In genomic region chr9:101337237-101337636, GRCh38 we compare ENCODE assay signal across 36 cellular contexts. TPM values are rescaled to one million over a fixed set of nuclear protein-coding genes. Genes with fewer than 3 reads are reported as not detected.
"Had no signal": no experiment of that assay in that cellular context is flagged by ENCODE, and none has a peak within 500 bp of the region (broad histone marks: within the 10 kb centered on the region; RNA-seq: fewer than 3 reads in every experiment).

No MANE protein-coding gene starts in this region.

- DNase-seq: activated effector memory CD4-positive, alpha-beta T cell treated with anti-CD3 and anti-CD28 coated beads, Interleukin-2, amount 50 U/mL, for 16 hours; activated effector memory CD4-positive, alpha-beta T cell treated with Interleukin-2 at 50 U/mL for 16 hours; activated gamma-delta T cell; activated gamma-delta T cell treated with Interleukin-2 at 50 U/mL for 16 hours; activated naive CD4-positive, alpha-beta T cell; activated naive CD4-positive, alpha-beta T cell treated with anti-CD3 and anti-CD28 coated beads for 36 hours; activated naive CD4-positive, alpha-beta T cell treated with anti-CD3 and anti-CD28 coated beads, Interleukin-2, amount 10 ng/mL, durations not matched to agents 7 days and 5 days; activated naive CD4-positive, alpha-beta T cell treated with anti-CD3 and anti-CD28 coated beads, Interleukin-2, amount 50 U/mL, for 16 hours; activated naive CD4-positive, alpha-beta T cell treated with Interleukin-2 at 50 U/mL for 16 hours; activated naive CD8-positive, alpha-beta T cell treated with anti-CD3 and anti-CD28 coated beads for 36 hours; activated naive CD8-positive, alpha-beta T cell treated with anti-CD3 and anti-CD28 coated beads, Interleukin-2, amount 10 ng/mL, durations not matched to agents 7 days and 5 days; activated naive CD8-positive, alpha-beta T cell treated with anti-CD3 and anti-CD28 coated beads, Interleukin-2, amount 50 U/mL, for 24 hours; activated T-cell treated with anti-CD3 and anti-CD28 coated beads, Interleukin-2, amount 50 U/mL, for 1 hour; activated T-cell treated with anti-CD3 and anti-CD28 coated beads, Interleukin-2, amount 50 U/mL, for 24 hours; activated T-cell treated with anti-CD3 and anti-CD28 coated beads, Interleukin-2, amount 50 U/mL, for 4 hours; activated T-cell treated with anti-CD3 and anti-CD28 coated beads, Interleukin-2, amount 50 U/mL, for 48 hours; activated T-cell treated with anti-CD3 and anti-CD28 coated beads, Interleukin-2, amount 50 U/mL, for 72 hours; adrenal gland; amniotic stem cell; amygdala; anterior cingulate cortex; aorta; body of pancreas; brain microvascular endothelial cell; caudate nucleus; central memory CD4-positive, alpha-beta T cell; cerebellar nuclear complex had no signal

- H3K27me3 ChIP-seq: adrenal gland, ascending aorta, body of pancreas, brain microvascular endothelial cell, breast epithelium, cardiac muscle cell had no signal

- H3K9me3 ChIP-seq: adrenal gland, ascending aorta, body of pancreas, breast epithelium had no signal

- H3K4me1 ChIP-seq: adrenal gland, ascending aorta, breast epithelium had no signal

- H3K27ac ChIP-seq: adrenal gland, ascending aorta, body of pancreas, brain microvascular endothelial cell, breast epithelium, cardiac muscle cell had no signal

- H3K36me3 ChIP-seq: adrenal gland, ascending aorta, brain microvascular endothelial cell, breast epithelium, cardiac muscle cell had no signal

- ATAC-seq: activated naive CD4-positive, alpha-beta T cell treated with anti-CD3 and anti-CD28 coated beads, Interleukin-2, amount 50 U/mL, for 72 hours; activated naive CD8-positive, alpha-beta T cell treated with anti-CD3 and anti-CD28 coated beads, Interleukin-2, amount 50 U/mL, for 24 hours; activated T-cell treated with anti-CD3 and anti-CD28 coated beads, Interleukin-2, amount 50 U/mL, for 4 hours; activated T-cell treated with anti-CD3 and anti-CD28 coated beads, Interleukin-2, amount 50 U/mL, for 72 hours; activated T-helper 17 cell treated with anti-CD3 and anti-CD28 coated beads, Interleukin-2, amount 50 U/mL, for 72 hours; body of pancreas had no signal

- FAIRE-seq: astrocyte, bronchial epithelial cell had no signal

- H3K4me3 ChIP-seq: adrenal gland, ascending aorta, body of pancreas, breast epithelium, cardiac muscle cell had no signal

RNA-seq across cellular contexts. Expression of gene BAAT, which starts 47.6 kb away (rescaled TPM):
- total RNA-seq: activated naive CD4-positive, alpha-beta T cell treated with anti-CD3 and anti-CD28 coated beads for 36 hours; activated naive CD4-positive, alpha-beta T cell treated with anti-CD3 and anti-CD28 coated beads, Interleukin-2, amount 50 U/mL, for 72 hours; activated naive CD8-positive, alpha-beta T cell treated with anti-CD3 and anti-CD28 coated beads, Interleukin-2, amount 10 ng/mL, durations not matched to agents 7 days and 5 days; activated T-helper 2 cell treated with anti-CD3 and anti-CD28 coated beads, Interferon-gamma antibody, Interleukin-2, Interleukin-4, amounts not matched to agents 10 μg/mL and 5 μg/mL and 100 μg/mL, durations not matched to agents 14 hours and 24 hours and 36 hours; aorta; cardiac muscle cell; cerebellum had no signal
- polyA plus RNA-seq: aorta, cardiac muscle cell had no signal
